ENCODE assay signal across 1 cellular context in genomic region chr6:159758031-159759001, GRCh38.
TF ChIP-seq lines count a peak whose summit lies in the region.

No MANE protein-coding gene starts in this region.

TF ChIP-seq in HCT116, 20 proteins besides CTCF, POLR2A, EP300 and RAD21 (continued from another document):
- TF ChIP-seq REST (IDR thresholded peaks at IDR 0.05; ENCODE audit: low read depth) (no peak), ATF3 (IDR thresholded peaks at IDR 0.05) (no peak), MAX (IDR thresholded peaks at IDR 0.05) (no peak), EZH2phosphoT487 (IDR thresholded peaks at IDR 0.05; ENCODE audit: borderline replicate concordance) (no peak), ZNF274 (IDR thresholded peaks at IDR 0.05; ENCODE audit: low read depth, low read length) (no peak), CEBPB (IDR thresholded peaks at IDR 0.05; ENCODE audit: low read depth) (no peak), JUND (IDR thresholded peaks at IDR 0.05) (no peak), CBX3 (IDR thresholded peaks at IDR 0.05; ENCODE audit: low read depth) (no peak), YY1 (IDR thresholded peaks at IDR 0.05; ENCODE audit: extremely low read depth, insufficient replicate concordance, low read depth, low read length) (no peak), ZFX (IDR thresholded peaks at IDR 0.05) (no peak), FOSL1 (IDR thresholded peaks at IDR 0.05; ENCODE audit: low read depth) (no peak), SRF (IDR thresholded peaks at IDR 0.05; ENCODE audit: low read depth) (no peak), SP1 (IDR thresholded peaks at IDR 0.05; ENCODE audit: low read depth) (no peak), ZBTB33 (IDR thresholded peaks at IDR 0.05; ENCODE audit: extremely low read depth, insufficient replicate concordance, low read length) (no peak), SIN3A (IDR thresholded peaks at IDR 0.05; ENCODE audit: low read depth) (no peak), TCF7L2 (IDR thresholded peaks at IDR 0.05; ENCODE audit: borderline replicate concordance, extremely low read depth, insufficient read depth, insufficient read length) (no peak)
